In genomic region chr17:50541402-50541915, GRCh38 we compare ENCODE assay signal across 8 cellular contexts. TPM values are rescaled to one million over a fixed set of nuclear protein-coding genes. Genes with fewer than 3 reads are reported as not detected.
DNase-seq lines count a peak whose midpoint lies in the region; ATAC-seq, FAIRE-seq and TF ChIP-seq lines count a peak whose summit lies in the region.

No MANE protein-coding gene starts in this region.

- CTCF ChIA-PET in GM12878 (lab: Yijun Ruan, JAX) = interaction anchor here (0.7 to 3.2 kb wide), 9 partner anchors 9 to 341 kb away, joined by 3 to 12 read pairs (median 4); no protein-coding TSS in a partner anchor

- no peak for FAIRE-seq in GM12878 (lab: Jason Lieb, UNC)
- peak; percentile 61 for FAIRE-seq in urothelium cell line (lab: Jason Lieb, UNC)

- SMC1A ChIA-PET in GM12878 (lab: Charles Lee; ENCODE audit: uncharacterized antibody, unreplicated experiment) = interaction anchor here (1.0 to 1.8 kb wide), 4 partner anchors 36 to 179 kb away, joined by 3 to 8 read pairs (median 3); no protein-coding TSS in a partner anchor

- RAD21 ChIA-PET in GM12878 (lab: Charles Lee; ENCODE audit: unreplicated experiment) = interaction anchor here (0.5 to 2.2 kb wide), 6 partner anchors 26 to 186 kb away, joined by 3 to 13 read pairs (median 3); no protein-coding TSS in a partner anchor

- no peaks in the 10 kb centered on the region for H3K36me3 Mint-ChIP-seq in activated naive CD4-positive, alpha-beta T cell treated with anti-CD3 and anti-CD28 coated beads, Interleukin-2, amount 50 U/mL, for 24 hours
- no peaks in the 10 kb centered on the region for H3K36me3 Mint-ChIP-seq in activated naive CD4-positive, alpha-beta T cell treated with anti-CD3 and anti-CD28 coated beads, Interleukin-2, amount 50 U/mL, for 72 hours

- H3K79me2 ChIP-seq in GM12878 (ENCODE audit: control insufficient read depth, insufficient read depth, low read length) = no peaks in the 10 kb centered on the region

- H3K9me3 ChIP-seq in GM12878 (replicated peaks; ENCODE audit: control insufficient read depth, insufficient read depth, low read length) (no peaks in the 10 kb centered on the region), mesodermal cell (ENCODE audit: control insufficient read depth, low read length) (no peaks in the 10 kb centered on the region)

- H3K27me3 ChIP-seq in GM12878 (replicated peaks in 1 of 2; ENCODE audit: control insufficient read depth in 2 of 2, insufficient read depth in 2 of 2, low read length in 1 of 2) = no peaks in the 10 kb centered on the region

- in situ Hi-C loops in GM12878 (cut with MboI) = loop anchor here (5.0 to 10.0 kb wide), 4 partner anchors 51 to 413 kb away; no protein-coding TSS in a partner anchor

- peaks cover 20% of the 10 kb centered on the region for H3K4me1 Mint-ChIP-seq in activated naive CD4-positive, alpha-beta T cell treated with anti-CD3 and anti-CD28 coated beads, Interleukin-2, amount 50 U/mL, for 24 hours

- H3K9ac ChIP-seq in GM12878 (ENCODE audit: control insufficient read depth, insufficient read depth, low read length) = no peak overlapping the region

- H2AFZ ChIP-seq in GM12878 (ENCODE audit: control insufficient read depth, low read depth, low read length) = peak overlapping the region; percentile 93

- TF ChIP-seq CTCF in GM12878 (IDR thresholded peaks at IDR 0.05 in 2 of 3, conservative IDR thresholded peaks at IDR 0.05 in 1 of 3; ENCODE audit: control insufficient read depth in 2 of 3, extremely low read depth in 1 of 3, insufficient read depth in 1 of 3, low read depth in 3 of 3, low read length in 3 of 3) = no peak; a peak in 1 of 6 replicates

- WGBS in GM12878 (ENCODE audit: insufficient coverage, insufficient replicate concordance, low lambda C conversion rate, missing lambda C conversion rate) = 23% methylated on average over 25 of the region's 25 CpGs
- 25 to 32% methylated on average over 21 to 23 of the region's 25 CpGs for WGBS in mesodermal cell (ENCODE audit: insufficient coverage in 2 of 2), 2 experiments

- TF ChIP-seq RAD21 in GM12878 (IDR thresholded peaks at IDR 0.05; ENCODE audit: insufficient read depth, low read depth, low read length) = no peak

- peaks cover 5% of the 10 kb centered on the region for H3K27me3 Mint-ChIP-seq in activated naive CD4-positive, alpha-beta T cell treated with anti-CD3 and anti-CD28 coated beads, Interleukin-2, amount 50 U/mL, for 24 hours

- H3K9me3 Mint-ChIP-seq in activated naive CD4-positive, alpha-beta T cell treated with anti-CD3 and anti-CD28 coated beads, Interleukin-2, amount 50 U/mL, for 24 hours = no peaks in the 10 kb centered on the region
- no peaks in the 10 kb centered on the region for H3K9me3 Mint-ChIP-seq in activated naive CD4-positive, alpha-beta T cell treated with anti-CD3 and anti-CD28 coated beads, Interleukin-2, amount 50 U/mL, for 72 hours

- intact Hi-C loops in GM12878 (cut with micrococcal nuclease; ENCODE audit: unreplicated experiment) = loop anchor here (10.0 kb wide), 1 partner anchor 413 kb away; no protein-coding TSS in a partner anchor

- POLR2A ChIA-PET in GM12878 (lab: Charles Lee) = interaction anchor here (0.6 to 1.4 kb wide), 6 partner anchors 9 to 326 kb away, joined by 3 to 4 read pairs (median 3); no protein-coding TSS in a partner anchor

- no peak for DNase-seq in activated naive CD4-positive, alpha-beta T cell treated with anti-CD3 and anti-CD28 coated beads, Interleukin-2, amount 50 U/mL, for 72 hours (ENCODE audit: low spot score in 2 of 2)
- DNase-seq in GM12878 (ENCODE audit: low read depth, low spot score) (no peak), urothelium cell line (ENCODE audit: low spot score) (no peak), NCI-H1694 (lab: John Stamatoyannopoulos, UW) (no peak), NCI-H2196 treated with DMSO at 0.1 percent for 48 hours (lab: John Stamatoyannopoulos, UW; ENCODE audit: unreplicated experiment) (no peak)
- no peak for DNase-seq in NK-92 treated with Interleukin-12 subunit alpha and Interleukin-12 subunit beta, amount 100 ng/mL, for 24 hours (lab: John Stamatoyannopoulos, UW)

- peak overlapping the region; percentile 23 for H3K27ac Mint-ChIP-seq in activated naive CD4-positive, alpha-beta T cell treated with anti-CD3 and anti-CD28 coated beads, Interleukin-2, amount 50 U/mL, for 24 hours
- H3K27ac Mint-ChIP-seq in activated naive CD4-positive, alpha-beta T cell treated with anti-CD3 and anti-CD28 coated beads, Interleukin-2, amount 50 U/mL, for 72 hours = peak overlapping the region in 1 of 2 donors; percentile 29

- H3K4me3 Mint-ChIP-seq in activated naive CD4-positive, alpha-beta T cell treated with anti-CD3 and anti-CD28 coated beads, Interleukin-2, amount 50 U/mL, for 24 hours = peak overlapping the region; percentile 84

- no TSS peak for BruUV-seq in GM12878 (replicated peaks; lab: Mats Ljungman, UMichigan)

- H3K4me3 ChIP-seq in GM12878 = peak overlapping the region; percentile 55; the same call in 1 of the 2 replicates
- peak overlapping the region; percentile 45 for H3K4me3 ChIP-seq in mesodermal cell (ENCODE audit: extremely low read depth, insufficient read depth, low read length, poor library complexity, severe bottlenecking)

- no peak for TF ChIP-seq EP300 in GM12878 (IDR thresholded peaks at IDR 0.05; ENCODE audit: borderline replicate concordance in 1 of 2, control insufficient read depth in 1 of 2, low read depth in 2 of 2, low read length in 2 of 2)

- no peak for ATAC-seq in activated naive CD4-positive, alpha-beta T cell treated with anti-CD3 and anti-CD28 coated beads, Interleukin-2, amount 50 U/mL, for 72 hours
- peak; percentile 2; the same call in 1 of the 3 replicates for ATAC-seq in GM12878

- H3K4me1 ChIP-seq in GM12878 (ENCODE audit: control insufficient read depth, insufficient read depth, low read length) (peaks cover 10% of the 10 kb centered on the region), mesodermal cell (ENCODE audit: control insufficient read depth, insufficient read depth, low read length, poor library complexity, severe bottlenecking) (peaks cover 7% of the 10 kb centered on the region)

- TF ChIP-seq POLR2A in GM12878 (IDR thresholded peaks at IDR 0.05; ENCODE audit: low read depth, low read length) = no peak

- no peak overlapping the region for H3K27ac ChIP-seq in GM12878 (ENCODE audit: control insufficient read depth, insufficient read depth)
- H3K27ac ChIP-seq in mesodermal cell (ENCODE audit: low read depth, low read length, severe bottlenecking) = no peak overlapping the region

- H3K36me3 ChIP-seq in GM12878 (ENCODE audit: control insufficient read depth in 2 of 2, insufficient read depth in 2 of 2, low read length in 1 of 2) (no peaks in the 10 kb centered on the region), mesodermal cell (ENCODE audit: control insufficient read depth, insufficient read depth, low read length) (no peaks in the 10 kb centered on the region)

- H3K4me2 ChIP-seq in GM12878 (ENCODE audit: control insufficient read depth, insufficient read depth) = peak overlapping the region; percentile 91; the same call in 1 of the 2 replicates

- no peaks in the 10 kb centered on the region for H4K20me1 ChIP-seq in GM12878 (ENCODE audit: control insufficient read depth, insufficient read depth)

RNA-seq across cellular contexts. Expression of gene SPATA20, which starts 5.5 kb away (rescaled TPM):
- 10 to 100 TPM; 11.4 to 18.6 TPM for total RNA-seq in activated naive CD4-positive, alpha-beta T cell treated with anti-CD3 and anti-CD28 coated beads, Interleukin-2, amount 50 U/mL, for 72 hours
- total RNA-seq in GM12878 (2013; cell fraction: nucleolus; rRNA removed) = 91.7 and 104 TPM in 2 replicates
- total RNA-seq in GM12878 (2014; rRNA removed) (41.7 and 45.3 TPM in 2 replicates), GM12878 (2014; rRNA removed; fragmentation: Illumina TruSeq; extraction: Trizol) (18.9 and 21.0 TPM in 2 replicates), GM12878 (2021) (39.9 and 40.4 TPM in 2 replicates)
- 13.9 TPM for polyA plus RNA-seq in GM12878 (2011; ENCODE audit: low read depth)
- polyA plus RNA-seq in GM12878 (2011; rRNA removed) (12.1 and 23.1 TPM in 2 replicates), GM12878 (2014; fragmentation: Illumina TruSeq; extraction: Trizol) (8.7 and 17.3 TPM in 2 replicates), GM12878 (2014; fragmentation: Nextera tagmentation; extraction: Ambion mirVana) (1 to 10 TPM; 2.1 to 3.9 TPM), GM12878 (2014; rRNA removed) (54.8 and 69.8 TPM in 2 replicates), GM12878 (2016; fragmentation: Nextera tagmentation; extraction: Ambion mirVana) (10 to 100 TPM; 30.1 to 30.8 TPM)
- polyA plus RNA-seq in GM12878 (2011; cell fraction: cytosol; rRNA removed) = 32.8 and 42.3 TPM in 2 replicates
- polyA plus RNA-seq in GM12878 (2011; cell fraction: nucleus; rRNA removed) = 218 and 263 TPM in 2 replicates
- 31.9 and 38.6 TPM in 2 replicates for polyA plus RNA-seq in GM12878 (2012)
- polyA minus RNA-seq in GM12878 (2011; rRNA and poly(A)+ RNA removed) = 16.5 and 32.9 TPM in 2 replicates
- 9.1 and 11.6 TPM in 2 replicates for polyA minus RNA-seq in GM12878 (2011; cell fraction: cytosol; rRNA and poly(A)+ RNA removed)
- 52.7 and 79.3 TPM in 2 replicates for polyA minus RNA-seq in GM12878 (2011; cell fraction: nucleus; rRNA and poly(A)+ RNA removed)
- 25.5 TPM for polyA plus RNA-seq in mesodermal cell (2013, experiment 1 of 2)
- 26.0 TPM for polyA plus RNA-seq in mesodermal cell (2013, experiment 2 of 2)

RNA-seq across cellular contexts. Expression of gene EPN3, which starts 8.9 kb away (rescaled TPM):
- total RNA-seq in activated naive CD4-positive, alpha-beta T cell treated with anti-CD3 and anti-CD28 coated beads, Interleukin-2, amount 50 U/mL, for 72 hours = not detected
- total RNA-seq in GM12878 (2013; cell fraction: nucleolus; rRNA removed) = not detected in 2 replicates
- total RNA-seq in GM12878 (2014; rRNA removed) (not detected in 2 replicates), GM12878 (2014; rRNA removed; fragmentation: Illumina TruSeq; extraction: Trizol) (not detected in 2 replicates), GM12878 (2021) (not detected in 2 replicates)
- polyA plus RNA-seq in GM12878 (2011; ENCODE audit: low read depth) = not detected
- polyA plus RNA-seq in GM12878 (2011; rRNA removed) (not detected in 2 replicates), GM12878 (2014; fragmentation: Illumina TruSeq; extraction: Trizol) (not detected in 2 replicates), GM12878 (2014; fragmentation: Nextera tagmentation; extraction: Ambion mirVana) (not detected), GM12878 (2014; rRNA removed) (not detected in 2 replicates), GM12878 (2016; fragmentation: Nextera tagmentation; extraction: Ambion mirVana) (under 1 TPM; 0.04 to 0.07 TPM)
- polyA plus RNA-seq in GM12878 (2011; cell fraction: cytosol; rRNA removed) = not detected in 2 replicates
- polyA plus RNA-seq in GM12878 (2011; cell fraction: nucleus; rRNA removed) = not detected in 2 replicates
- 0.08 and 0.09 TPM in 2 replicates for polyA plus RNA-seq in GM12878 (2012)
- polyA minus RNA-seq in GM12878 (2011; rRNA and poly(A)+ RNA removed) = not detected in 2 replicates
- not detected in 2 replicates for polyA minus RNA-seq in GM12878 (2011; cell fraction: cytosol; rRNA and poly(A)+ RNA removed)
- 0.10 and 0.12 TPM in 2 replicates for polyA minus RNA-seq in GM12878 (2011; cell fraction: nucleus; rRNA and poly(A)+ RNA removed)
- not detected for polyA plus RNA-seq in mesodermal cell (2013, experiment 1 of 2)
- not detected for polyA plus RNA-seq in mesodermal cell (2013, experiment 2 of 2)

RNA-seq across cellular contexts. Expression of gene CACNA1G, which starts 19.1 kb away (rescaled TPM):
- total RNA-seq in activated naive CD4-positive, alpha-beta T cell treated with anti-CD3 and anti-CD28 coated beads, Interleukin-2, amount 50 U/mL, for 72 hours = under 1 TPM in 1 of 2 donors, not detected in 1; 0.14 TPM
- 0.61 and 0.81 TPM in 2 replicates for total RNA-seq in GM12878 (2013; cell fraction: nucleolus; rRNA removed)
- not detected in 2 replicates for total RNA-seq in GM12878 (2014; rRNA removed)
- total RNA-seq in GM12878 (2014; rRNA removed; fragmentation: Illumina TruSeq; extraction: Trizol) = not detected in 2 replicates
- 0.03 TPM in 1 of 2 replicates, not detected in the other for total RNA-seq in GM12878 (2021)
- polyA plus RNA-seq in GM12878 (2011; ENCODE audit: low read depth) = not detected
- 0.03 and 0.15 TPM in 2 replicates for polyA plus RNA-seq in GM12878 (2011; rRNA removed)
- polyA plus RNA-seq in GM12878 (2011; cell fraction: cytosol; rRNA removed) = 0.03 and 0.18 TPM in 2 replicates
- 0.20 and 0.31 TPM in 2 replicates for polyA plus RNA-seq in GM12878 (2011; cell fraction: nucleus; rRNA removed)
- polyA plus RNA-seq in GM12878 (2012) = 0.03 and 0.04 TPM in 2 replicates
- not detected in 2 replicates for polyA plus RNA-seq in GM12878 (2014; fragmentation: Illumina TruSeq; extraction: Trizol)
- not detected for polyA plus RNA-seq in GM12878 (2014; fragmentation: Nextera tagmentation; extraction: Ambion mirVana)
- not detected in 2 replicates for polyA plus RNA-seq in GM12878 (2014; rRNA removed)
- not detected for polyA plus RNA-seq in GM12878 (2016; fragmentation: Nextera tagmentation; extraction: Ambion mirVana)
- 0.07 and 0.21 TPM in 2 replicates for polyA minus RNA-seq in GM12878 (2011; rRNA and poly(A)+ RNA removed)
- not detected in 2 replicates for polyA minus RNA-seq in GM12878 (2011; cell fraction: cytosol; rRNA and poly(A)+ RNA removed)
- 0.19 and 0.36 TPM in 2 replicates for polyA minus RNA-seq in GM12878 (2011; cell fraction: nucleus; rRNA and poly(A)+ RNA removed)
- polyA plus RNA-seq in mesodermal cell (2013, experiment 1 of 2) = 3.4 TPM
- 2.1 TPM for polyA plus RNA-seq in mesodermal cell (2013, experiment 2 of 2)

RNA-seq across cellular contexts. Expression of gene MYCBPAP, which starts 33.2 kb away (rescaled TPM):
- total RNA-seq in activated naive CD4-positive, alpha-beta T cell treated with anti-CD3 and anti-CD28 coated beads, Interleukin-2, amount 50 U/mL, for 72 hours = 1 to 10 TPM in 1 of 2 donors, under 1 TPM in 1; 0.30 to 1.6 TPM
- total RNA-seq in GM12878 (2013; cell fraction: nucleolus; rRNA removed) = 3.7 TPM in 2 replicates
- 1.9 and 2.4 TPM in 2 replicates for total RNA-seq in GM12878 (2014; rRNA removed)
- total RNA-seq in GM12878 (2014; rRNA removed; fragmentation: Illumina TruSeq; extraction: Trizol) = 1.0 and 1.2 TPM in 2 replicates
- total RNA-seq in GM12878 (2021) = 2.4 TPM in 2 replicates
- 0.46 TPM for polyA plus RNA-seq in GM12878 (2011; ENCODE audit: low read depth)
- 0.58 and 0.92 TPM in 2 replicates for polyA plus RNA-seq in GM12878 (2011; rRNA removed)
- polyA plus RNA-seq in GM12878 (2011; cell fraction: cytosol; rRNA removed) = 0.35 and 0.51 TPM in 2 replicates
- 1.6 and 2.5 TPM in 2 replicates for polyA plus RNA-seq in GM12878 (2011; cell fraction: nucleus; rRNA removed)
- polyA plus RNA-seq in GM12878 (2012) = 0.85 and 1.00 TPM in 2 replicates
- 1.3 and 2.8 TPM in 2 replicates for polyA plus RNA-seq in GM12878 (2014; fragmentation: Illumina TruSeq; extraction: Trizol)
- under 1 TPM; 0.23 to 0.27 TPM for polyA plus RNA-seq in GM12878 (2014; fragmentation: Nextera tagmentation; extraction: Ambion mirVana)
- 2.3 and 2.7 TPM in 2 replicates for polyA plus RNA-seq in GM12878 (2014; rRNA removed)
- 1 to 10 TPM; 1.7 to 1.8 TPM for polyA plus RNA-seq in GM12878 (2016; fragmentation: Nextera tagmentation; extraction: Ambion mirVana)
- 0.57 and 0.66 TPM in 2 replicates for polyA minus RNA-seq in GM12878 (2011; rRNA and poly(A)+ RNA removed)
- not detected in 2 replicates for polyA minus RNA-seq in GM12878 (2011; cell fraction: cytosol; rRNA and poly(A)+ RNA removed)
- polyA minus RNA-seq in GM12878 (2011; cell fraction: nucleus; rRNA and poly(A)+ RNA removed) = 1.2 and 1.4 TPM in 2 replicates
- 0.81 TPM for polyA plus RNA-seq in mesodermal cell (2013, experiment 1 of 2)
- polyA plus RNA-seq in mesodermal cell (2013, experiment 2 of 2) = 1.5 TPM
